10 cellular contexts compared by ENCODE assay signal in the genomic region with DNA sequence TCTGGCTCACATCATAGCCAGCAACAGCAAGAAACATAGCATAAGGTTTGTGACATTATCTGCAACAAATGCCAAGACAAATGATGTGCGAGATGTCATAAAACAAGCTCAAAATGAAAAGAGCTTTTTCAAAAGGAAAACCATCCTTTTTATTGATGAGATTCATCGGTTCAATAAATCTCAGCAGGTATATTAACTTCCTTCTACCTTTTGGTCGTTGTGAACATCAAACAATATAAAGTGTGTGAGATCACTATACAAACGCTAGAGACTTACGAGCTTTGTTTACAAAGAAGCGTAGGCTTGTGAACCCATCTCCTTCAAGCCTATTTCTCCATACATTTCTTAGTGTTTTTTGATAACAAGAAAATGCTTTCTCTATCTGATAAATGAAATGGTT. TPM values are rescaled to one million over a fixed set of nuclear protein-coding genes. Genes with fewer than 3 reads are reported as not detected.
A peak's percentile ranks its signal among the peaks of the same experiment; 100 is the strongest.
DNase-seq lines count a peak whose midpoint lies in the region; ATAC-seq and TF ChIP-seq lines count a peak whose summit lies in the region.
"Had no signal": no experiment of that assay in that cellular context is flagged by ENCODE, and none has a peak within 500 bp of the region (broad histone marks: within the 10 kb centered on the region; RNA-seq: fewer than 3 reads in every experiment).

No MANE protein-coding gene starts in this region.

- H3K9ac ChIP-seq in SK-N-MC (ENCODE audit: insufficient read length) (peak overlapping the region; percentile 1), fibroblast of lung (ENCODE audit: insufficient read depth, low read length) (no peak overlapping the region), smooth muscle cell (ENCODE audit: low read depth) (no peak overlapping the region)

- peak overlapping the region; percentile 80 for H3K4me3 Mint-ChIP-seq in activated naive CD4-positive, alpha-beta T cell treated with anti-CD3 and anti-CD28 coated beads, Interleukin-2, amount 10 ng/mL, durations not matched to agents 7 days and 5 days

- no peaks in the 10 kb centered on the region for H3F3A ChIP-seq in smooth muscle cell (ENCODE audit: low read depth)

- no peak overlapping the region for H3K27ac Mint-ChIP-seq in activated naive CD4-positive, alpha-beta T cell treated with anti-CD3 and anti-CD28 coated beads, Interleukin-2, amount 10 ng/mL, durations not matched to agents 7 days and 5 days

- no peaks in the 10 kb centered on the region for H3K27me3 Mint-ChIP-seq in activated naive CD4-positive, alpha-beta T cell treated with anti-CD3 and anti-CD28 coated beads, Interleukin-2, amount 10 ng/mL, durations not matched to agents 7 days and 5 days

- H3K27me3 ChIP-seq in fibroblast of lung (ENCODE audit: control insufficient read depth, insufficient read depth, low read length), result no peaks in the 10 kb centered on the region
- H3K27me3 ChIP-seq in smooth muscle cell (ENCODE audit: low read depth), result no peaks in the 10 kb centered on the region

- H3K9me3 ChIP-seq in SK-N-MC (ENCODE audit: low read depth, low read length) (no peaks in the 10 kb centered on the region), fibroblast of lung (ENCODE audit: control insufficient read depth, insufficient read depth, low read depth, low read length) (no peaks in the 10 kb centered on the region), smooth muscle cell (replicated peaks; ENCODE audit: low read depth) (no peaks in the 10 kb centered on the region)

- H3K4me1 ChIP-seq in fibroblast of lung (ENCODE audit: control insufficient read depth, extremely low read depth, insufficient read depth, low read length) (peaks cover 15% of the 10 kb centered on the region), smooth muscle cell (ENCODE audit: low read depth) (peaks cover 33% of the 10 kb centered on the region)

- H3K36me3 ChIP-seq in SK-N-MC (ENCODE audit: insufficient read depth, low read length), result peaks cover 46% of the 10 kb centered on the region
- H3K36me3 ChIP-seq in fibroblast of lung (ENCODE audit: control insufficient read depth, insufficient read depth, low read length), result peaks cover 1% of the 10 kb centered on the region
- peaks cover 3% of the 10 kb centered on the region for H3K36me3 ChIP-seq in smooth muscle cell (ENCODE audit: low read depth)

- no peaks in the 10 kb centered on the region for H3K9me3 Mint-ChIP-seq in activated naive CD4-positive, alpha-beta T cell treated with anti-CD3 and anti-CD28 coated beads, Interleukin-2, amount 10 ng/mL, durations not matched to agents 7 days and 5 days

- peaks cover 44% of the 10 kb centered on the region for H3K36me3 Mint-ChIP-seq in activated naive CD4-positive, alpha-beta T cell treated with anti-CD3 and anti-CD28 coated beads, Interleukin-2, amount 10 ng/mL, durations not matched to agents 7 days and 5 days

- peak overlapping the region; percentile 25; the same call in 1 of the 2 replicates for H3K4me3 ChIP-seq in SK-N-MC
- peak overlapping the region; percentile 73 to 90 (median 80) for H3K4me3 ChIP-seq in fibroblast of lung (replicated peaks in 1 of 4; ENCODE audit: control extremely low read depth in 1 of 4, insufficient read depth in 1 of 4, low read depth in 3 of 4, low read length in 4 of 4)
- H3K4me3 ChIP-seq in smooth muscle cell, result no peak overlapping the region

- no peak overlapping the region for H2AFZ ChIP-seq in fibroblast of lung (ENCODE audit: low read length)
- no peak overlapping the region for H2AFZ ChIP-seq in smooth muscle cell (ENCODE audit: low read depth)

- CTCF ChIA-PET in activated naive CD4-positive, alpha-beta T cell treated with anti-CD3 and anti-CD28 coated beads, Interleukin-2, amount 10 ng/mL, durations not matched to agents 7 days and 5 days (lab: Charles Lee), result interaction anchor here (0.8 to 4.7 kb wide), 5 partner anchors 12 to 163 kb away, joined by 3 to 20 read pairs (median 5); a partner anchor contains a TSS

- WGBS in smooth muscle cell (ENCODE audit: low lambda C conversion rate), result 73% methylated on average over 6 of the region's 6 CpGs

- DNase-seq in activated naive CD4-positive, alpha-beta T cell treated with anti-CD3 and anti-CD28 coated beads, Interleukin-2, amount 10 ng/mL, durations not matched to agents 7 days and 5 days, result no peak
- no peak for DNase-seq in activated naive CD4-positive, alpha-beta T cell (lab: John Stamatoyannopoulos, UW)
- no peak for DNase-seq in SK-N-MC (ENCODE audit: low read depth, low spot score)
- no peak for DNase-seq in fibroblast of lung (ENCODE audit: low read depth in 2 of 2)
- DNase-seq in smooth muscle cell (lab: John Stamatoyannopoulos, UW; ENCODE audit: unreplicated experiment), result no peak
- no peak for DNase-seq in NCI-H1417 (lab: John Stamatoyannopoulos, UW)
- DNase-seq in HUDEP-2 (lab: John Stamatoyannopoulos, UW; ENCODE audit: unreplicated experiment in 76 of 76), result no peak
- DNase-seq: effector CD4-positive, alpha-beta T cell; stimulated activated CD4-positive, alpha-beta T cell treated with anti-CD3 and anti-CD28 coated beads, Interleukin-2, amount 100 ng/mL, for 24 hours had no signal

- peaks cover 2% of the 10 kb centered on the region for H4K20me1 ChIP-seq in fibroblast of lung (ENCODE audit: control insufficient read depth, extremely low read depth, insufficient read depth, low read length)
- H4K20me1 ChIP-seq in smooth muscle cell (ENCODE audit: low read depth), result peaks cover 76% of the 10 kb centered on the region

- H3K4me2 ChIP-seq in fibroblast of lung (ENCODE audit: extremely low read depth, insufficient read depth, low read length), result peak overlapping the region; percentile 99
- peak overlapping the region; percentile 89 for H3K4me2 ChIP-seq in smooth muscle cell

- peaks cover 73% of the 10 kb centered on the region for H3K79me2 ChIP-seq in fibroblast of lung (ENCODE audit: control insufficient read depth, insufficient read depth, low read length)
- peaks cover 78% of the 10 kb centered on the region for H3K79me2 ChIP-seq in smooth muscle cell (ENCODE audit: low read depth)

- no peak for ATAC-seq in GM19351 (IDR thresholded peaks at IDR 0.05; ENCODE audit: unreplicated experiment)

- H3K27ac ChIP-seq in SK-N-MC, result no peak overlapping the region
- H3K27ac ChIP-seq in fibroblast of lung (ENCODE audit: insufficient read depth, low read length), result no peak overlapping the region
- H3K27ac ChIP-seq in smooth muscle cell (ENCODE audit: low read depth), result no peak overlapping the region

- peaks cover 48% of the 10 kb centered on the region for H3K4me1 Mint-ChIP-seq in activated naive CD4-positive, alpha-beta T cell treated with anti-CD3 and anti-CD28 coated beads, Interleukin-2, amount 10 ng/mL, durations not matched to agents 7 days and 5 days

- TF ChIP-seq CTCF in fibroblast of lung (conservative IDR thresholded peaks at IDR 0.05 in 1 of 2, IDR thresholded peaks at IDR 0.05 in 1 of 2; ENCODE audit: low read depth in 1 of 2, low read length in 2 of 2) (no peak), smooth muscle cell (IDR thresholded peaks at IDR 0.05; ENCODE audit: borderline replicate concordance, insufficient read depth, poor library complexity, severe bottlenecking) (no peak)

RNA-seq across cellular contexts. Expression of a gene that starts 3.5 kb away (rescaled TPM):
- 33.1 and 40.8 TPM in 2 replicates for total RNA-seq in fibroblast of lung
- polyA plus RNA-seq in fibroblast of lung, result 29.7 and 32.4 TPM in 2 replicates
- 25.8 and 29.3 TPM in 2 replicates for polyA plus RNA-seq in fibroblast of lung (2012)
- polyA minus RNA-seq in fibroblast of lung (ENCODE audit: low replicate concordance), result 36.8 and 50.3 TPM in 2 replicates
- 20.0 and 27.0 TPM in 2 replicates for total RNA-seq in smooth muscle cell
- polyA plus RNA-seq in smooth muscle cell, result 29.6 and 33.8 TPM in 2 replicates

RNA-seq across cellular contexts. Expression of a gene that starts 18.0 kb away (rescaled TPM):
- total RNA-seq in fibroblast of lung, result 0.26 and 0.33 TPM in 2 replicates
- polyA plus RNA-seq in fibroblast of lung, result 0.24 and 0.59 TPM in 2 replicates
- polyA plus RNA-seq in fibroblast of lung (2012), result 0.16 and 0.28 TPM in 2 replicates
- not detected in 2 replicates for polyA minus RNA-seq in fibroblast of lung (ENCODE audit: low replicate concordance)
- 0.90 and 0.99 TPM in 2 replicates for total RNA-seq in smooth muscle cell
- polyA plus RNA-seq in smooth muscle cell, result 0.21 TPM in 1 of 2 replicates, not detected in the other
